In the genomic region with DNA sequence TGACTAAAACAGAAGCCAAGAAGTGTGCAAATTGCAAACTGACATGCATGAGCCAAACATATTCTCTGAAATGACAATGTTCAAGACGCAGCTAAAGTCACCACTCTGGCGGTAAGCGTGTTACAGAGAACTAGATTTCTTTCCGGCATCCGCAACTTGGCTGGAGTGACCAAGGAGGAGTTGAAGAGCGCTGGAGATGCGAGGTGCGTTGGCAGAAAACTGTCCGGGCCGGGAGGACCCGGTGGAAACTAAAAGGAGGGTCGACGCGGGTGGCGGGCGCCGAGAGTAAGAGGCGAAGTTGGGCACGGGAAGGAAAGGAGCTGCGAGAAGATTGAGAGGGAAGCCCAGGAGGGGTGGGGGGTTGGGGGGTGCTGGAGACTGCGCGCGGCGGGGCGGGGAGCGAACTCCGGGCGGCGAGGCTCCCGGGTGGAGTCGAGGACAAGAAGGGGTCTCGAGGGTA, we compare ENCODE assay signal across 8 cellular contexts. TPM values are rescaled to one million over a fixed set of nuclear protein-coding genes. Genes with fewer than 3 reads are reported as not detected.
DNase-seq lines count a peak whose midpoint lies in the region; ATAC-seq, FAIRE-seq and TF ChIP-seq lines count a peak whose summit lies in the region.

No MANE protein-coding gene starts in this region.

- peak overlapping the region; percentile 42 for H2AFZ ChIP-seq in ACC112 (ENCODE audit: low read length, unreplicated experiment)

- H3K27ac ChIP-seq in ACC112 (ENCODE audit: low read depth, low read length), result peak overlapping the region; percentile 63

- no peak for ATAC-seq in HG02938 (IDR thresholded peaks at IDR 0.05; ENCODE audit: unreplicated experiment)

- H3K27me3 Mint-ChIP-seq in activated CD4-positive, alpha-beta T cell treated with anti-CD3 and anti-CD28 coated beads, Interleukin-2, amount 10 ng/mL, durations not matched to agents 7 days and 5 days, result no peaks in the 10 kb centered on the region
- peaks cover 78% of the 10 kb centered on the region for H3K27me3 Mint-ChIP-seq in nephron progenitor cell (ENCODE audit: low read depth, poor library complexity)

- DNase-seq in GM18507 (ENCODE audit: extremely low spot score, insufficient read length, low read depth) (no peak), HuH-7 (ENCODE audit: low spot score) (peak; percentile 66), epithelial cell of proximal tubule (ENCODE audit: low read depth) (no peak), nephron progenitor cell (peak; percentile 33), NCI-H510A (lab: John Stamatoyannopoulos, UW) (no peak)
- peak; percentile 49 for DNase-seq in activated CD4-positive, alpha-beta T cell treated with anti-CD3 and anti-CD28 coated beads, Interleukin-2, amount 10 ng/mL, durations not matched to agents 7 days and 5 days

- peaks cover 17% of the 10 kb centered on the region for H3K79me2 ChIP-seq in ACC112 (ENCODE audit: control insufficient read depth, insufficient read depth, low read length, unreplicated experiment)

- H3K4me3 ChIP-seq in ACC112 (ENCODE audit: low read depth, low read length) (peak overlapping the region; percentile 79), epithelial cell of proximal tubule (ENCODE audit: low read depth, low read length) (peak overlapping the region; percentile 77)

- no peaks in the 10 kb centered on the region for H3K27me3 ChIP-seq in ACC112 (ENCODE audit: insufficient read depth, low read length)

- FAIRE-seq in GM18507 (lab: Jason Lieb, UNC), result peak; percentile 70

- POLR2A ChIA-PET in activated CD4-positive, alpha-beta T cell treated with anti-CD3 and anti-CD28 coated beads, Interleukin-2, amount 10 ng/mL, durations not matched to agents 7 days and 5 days (lab: Charles Lee), result no interaction called here

- H3K4me3 Mint-ChIP-seq in activated CD4-positive, alpha-beta T cell treated with anti-CD3 and anti-CD28 coated beads, Interleukin-2, amount 10 ng/mL, durations not matched to agents 7 days and 5 days, result peak overlapping the region; percentile 95
- H3K4me3 Mint-ChIP-seq in nephron progenitor cell, result peak overlapping the region; percentile 95

- H3K9me3 Mint-ChIP-seq in activated CD4-positive, alpha-beta T cell treated with anti-CD3 and anti-CD28 coated beads, Interleukin-2, amount 10 ng/mL, durations not matched to agents 7 days and 5 days, result no peaks in the 10 kb centered on the region
- H3K9me3 Mint-ChIP-seq in nephron progenitor cell, result no peaks in the 10 kb centered on the region

- H3K36me3 ChIP-seq in ACC112 (ENCODE audit: insufficient read depth, low read length), result no peaks in the 10 kb centered on the region

- H3K4me1 Mint-ChIP-seq in activated CD4-positive, alpha-beta T cell treated with anti-CD3 and anti-CD28 coated beads, Interleukin-2, amount 10 ng/mL, durations not matched to agents 7 days and 5 days, result peaks cover 50% of the 10 kb centered on the region
- H3K4me1 Mint-ChIP-seq in nephron progenitor cell, result peaks cover 28% of the 10 kb centered on the region

- H3K36me3 Mint-ChIP-seq in activated CD4-positive, alpha-beta T cell treated with anti-CD3 and anti-CD28 coated beads, Interleukin-2, amount 10 ng/mL, durations not matched to agents 7 days and 5 days (ENCODE audit: low read depth), result peaks cover 16% of the 10 kb centered on the region
- no peaks in the 10 kb centered on the region for H3K36me3 Mint-ChIP-seq in nephron progenitor cell (ENCODE audit: low read depth)

- peak overlapping the region; percentile 97 for H3K27ac Mint-ChIP-seq in activated CD4-positive, alpha-beta T cell treated with anti-CD3 and anti-CD28 coated beads, Interleukin-2, amount 10 ng/mL, durations not matched to agents 7 days and 5 days
- no peak overlapping the region for H3K27ac Mint-ChIP-seq in nephron progenitor cell

- CTCF ChIA-PET in activated CD4-positive, alpha-beta T cell treated with anti-CD3 and anti-CD28 coated beads, Interleukin-2, amount 10 ng/mL, durations not matched to agents 7 days and 5 days (lab: Charles Lee), result interaction anchor here (1.2 kb wide), 1 partner anchor 35 kb away, joined by 3 read pairs; no protein-coding TSS in a partner anchor

- TF ChIP-seq CTCF in epithelial cell of proximal tubule (conservative IDR thresholded peaks at IDR 0.05; ENCODE audit: low read depth, low read length) (no peak), nephron progenitor cell (IDR thresholded peaks at IDR 0.05) (no peak)

- peaks cover 35% of the 10 kb centered on the region for H3K4me1 ChIP-seq in ACC112 (ENCODE audit: control insufficient read depth, insufficient read depth, low read length, unreplicated experiment)

RNA-seq across cellular contexts. Expression of a gene that starts 0.8 kb away (rescaled TPM):
- 10 to 100 TPM; 47.6 to 63.4 TPM for total RNA-seq in activated CD4-positive, alpha-beta T cell treated with anti-CD3 and anti-CD28 coated beads, Interleukin-2, amount 10 ng/mL, durations not matched to agents 7 days and 5 days
- 31.2 and 54.4 TPM in 2 replicates for total RNA-seq in epithelial cell of proximal tubule

RNA-seq across cellular contexts. Expression of a gene that starts 52.0 kb away (rescaled TPM):
- 10 to 100 TPM; 12.2 TPM for total RNA-seq in activated CD4-positive, alpha-beta T cell treated with anti-CD3 and anti-CD28 coated beads, Interleukin-2, amount 10 ng/mL, durations not matched to agents 7 days and 5 days
- total RNA-seq in epithelial cell of proximal tubule, result 20.2 and 31.2 TPM in 2 replicates

Comparison
In these comparisons a context has a peak if more than half of its experiments do, and no peak if none do; other contexts are left out.
1. DNase-seq: peak in HuH-7 (single experiment), activated CD4-positive, alpha-beta T cell treated with anti-CD3 and anti-CD28 coated beads, Interleukin-2, amount 10 ng/mL, durations not matched to agents 7 days and 5 days (single experiment) and nephron progenitor cell (single experiment); none in GM18507 (single experiment), epithelial cell of proximal tubule (single experiment) and NCI-H510A (single experiment).